20 cellular contexts compared by ENCODE assay signal in the genomic region with DNA sequence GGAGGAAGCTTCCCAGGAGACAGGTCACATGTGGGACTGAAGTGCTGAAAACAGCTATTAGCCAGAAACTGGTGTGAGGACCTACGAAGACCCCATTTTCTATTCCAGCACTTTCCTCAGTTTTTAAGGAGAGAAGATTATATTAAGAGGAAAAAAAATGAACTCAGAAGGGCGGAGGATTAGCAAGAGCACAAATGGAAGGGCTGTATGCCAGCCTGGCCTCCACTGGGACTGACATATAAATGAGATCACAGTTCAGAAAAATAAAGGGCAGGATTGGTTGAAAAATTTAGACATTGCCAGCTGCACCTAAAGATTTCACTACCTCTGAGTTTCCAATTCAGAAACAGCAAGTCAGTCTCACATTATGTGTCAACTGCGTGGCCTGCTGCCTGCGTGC.
"Had no signal": no experiment of that assay in that cellular context is flagged by ENCODE, and none has a peak within 500 bp of the region (broad histone marks: within the 10 kb centered on the region; RNA-seq: fewer than 3 reads in every experiment).

No MANE protein-coding gene starts in this region.

- H3K27ac Mint-ChIP-seq: activated CD4-positive, alpha-beta T cell treated with anti-CD3 and anti-CD28 coated beads for 36 hours; activated naive CD8-positive, alpha-beta T cell; effector memory CD8-positive, alpha-beta T cell; immature natural killer cell; mesothelial cell of epicardium; progenitor cell of endocrine pancreas; stimulated activated memory B cell treated with anti-CD40 and anti-IgM and Interleukin-4, amounts not matched to agents 10 μg/mL and 1 μg/mL and 100 μg/mL, for 72 hours; WTC11 had no signal

- H3K4me3 Mint-ChIP-seq: activated CD4-positive, alpha-beta T cell treated with anti-CD3 and anti-CD28 coated beads for 36 hours; activated naive CD8-positive, alpha-beta T cell; effector memory CD8-positive, alpha-beta T cell; immature natural killer cell; mesothelial cell of epicardium; stimulated activated memory B cell treated with anti-CD40 and anti-IgM and Interleukin-4, amounts not matched to agents 10 μg/mL and 1 μg/mL and 100 μg/mL, for 72 hours; WTC11 had no signal

- H3K9me3 Mint-ChIP-seq: effector memory CD8-positive, alpha-beta T cell; mesothelial cell of epicardium; stimulated activated memory B cell treated with anti-CD40 and anti-IgM and Interleukin-4, amounts not matched to agents 10 μg/mL and 1 μg/mL and 100 μg/mL, for 72 hours; WTC11 had no signal

- H3K4me1 Mint-ChIP-seq: activated CD4-positive, alpha-beta T cell treated with anti-CD3 and anti-CD28 coated beads for 36 hours had no signal

- H3K27me3 Mint-ChIP-seq: activated CD4-positive, alpha-beta T cell treated with anti-CD3 and anti-CD28 coated beads for 36 hours; activated naive CD8-positive, alpha-beta T cell; effector memory CD8-positive, alpha-beta T cell; progenitor cell of endocrine pancreas; stimulated activated memory B cell treated with anti-CD40 and anti-IgM and Interleukin-4, amounts not matched to agents 10 μg/mL and 1 μg/mL and 100 μg/mL, for 72 hours had no signal

- H3K27ac ChIP-seq: lower lobe of right lung, SK-N-MC, tibial artery had no signal

- H3K36me3 Mint-ChIP-seq: activated naive CD8-positive, alpha-beta T cell; mesothelial cell of epicardium had no signal

- H3K36me3 ChIP-seq: cardiac muscle cell, lower lobe of right lung had no signal

- H3K9me3 ChIP-seq: lower lobe of right lung, tibial artery had no signal

- H3K27me3 ChIP-seq: cardiac muscle cell, tibial artery had no signal

- ATAC-seq: activated CD4-positive, alpha-beta T cell treated with anti-CD3 and anti-CD28 coated beads for 36 hours; effector memory CD8-positive, alpha-beta T cell; lower lobe of right lung; sciatic nerve; stimulated activated memory B cell treated with anti-CD40 and anti-IgM and Interleukin-4, amounts not matched to agents 10 μg/mL and 1 μg/mL and 100 μg/mL, for 72 hours; WTC11 had no signal

- H3K4me3 ChIP-seq: cardiac muscle cell, lower lobe of right lung, SK-N-MC, tibial artery had no signal

- DNase-seq: activated CD4-positive, alpha-beta T cell treated with anti-CD3 and anti-CD28 coated beads for 36 hours; activated CD4-positive, alpha-beta T cell treated with anti-CD3 and anti-CD28 coated beads, Interleukin-2, amount 50 U/mL, for 48 hours; activated gamma-delta T cell; amniotic stem cell; dermis blood vessel endothelial cell; effector memory CD8-positive, alpha-beta T cell; immature natural killer cell; lower lobe of right lung; occipital lobe; stimulated activated CD4-positive, alpha-beta T cell treated with anti-CD3 and anti-CD28 coated beads, Interleukin-4, amount 100 ng/mL, for 4 hours; substantia nigra; tibial artery had no signal
